Comparison of ENCODE assay signal across 8 cellular contexts in genomic region chr20:31674895-31675827, GRCh38. TPM values are rescaled to one million over a fixed set of nuclear protein-coding genes. Genes with fewer than 3 reads are reported as not detected.
DNase-seq lines count a peak whose midpoint lies in the region; ATAC-seq and TF ChIP-seq lines count a peak whose summit lies in the region.

No MANE protein-coding gene starts in this region.

- H3K9me3 Mint-ChIP-seq in GM23338, result no peaks in the 10 kb centered on the region
- no peaks in the 10 kb centered on the region for H3K9me3 Mint-ChIP-seq in nephron progenitor cell

- peak overlapping the region; percentile 62 for H3K4me2 ChIP-seq in DND-41 (ENCODE audit: insufficient read depth, low read length)
- no peak overlapping the region for H3K4me2 ChIP-seq in GM23338

- H3K79me2 ChIP-seq in DND-41 (ENCODE audit: insufficient read depth, low read length), result peaks cover 88% of the 10 kb centered on the region
- H3K79me2 ChIP-seq in GM23338 (replicated peaks; ENCODE audit: insufficient read depth), result peaks cover 50% of the 10 kb centered on the region

- H4K20me1 ChIP-seq in DND-41 (ENCODE audit: insufficient read depth, low read length), result peaks cover 16% of the 10 kb centered on the region
- peaks cover 21% of the 10 kb centered on the region for H4K20me1 ChIP-seq in GM23338 (replicated peaks; ENCODE audit: insufficient read depth)

- no peak overlapping the region; the same call in 1 of the 2 replicates for H3K27ac Mint-ChIP-seq in GM23338
- peak overlapping the region; percentile 91 for H3K27ac Mint-ChIP-seq in nephron progenitor cell

- H3K4me3 Mint-ChIP-seq in GM23338 (no peak overlapping the region), nephron progenitor cell (peak overlapping the region; percentile 30)

- DNase-seq in DND-41, result peak; percentile 95
- no peak for DNase-seq in GM23338 (ENCODE audit: low spot score)
- DNase-seq in NOMO-1 treated with DMSO at 0.1 percent for 48 hours (lab: John Stamatoyannopoulos, UW; ENCODE audit: unreplicated experiment), result peak; percentile 87
- DNase-seq in activated CD8-positive, alpha-beta memory T cell treated with anti-CD3 and anti-CD28 coated beads, Interleukin-2, amount 50 U/mL, for 4 hours, result peak; percentile 64
- DNase-seq in nephron progenitor cell, result no peak
- DNase-seq in NCI-H187 treated with DMSO at 0.1 percent for 48 hours (lab: John Stamatoyannopoulos, UW), result no peak

- peaks cover 28% of the 10 kb centered on the region for H3F3A ChIP-seq in GM23338 (replicated peaks; ENCODE audit: low read depth)

- no peaks in the 10 kb centered on the region; the same call in 1 of the 2 replicates for H3K9me2 ChIP-seq in GM23338 (ENCODE audit: insufficient read depth)

- H3K27me3 ChIP-seq in DND-41 (ENCODE audit: insufficient read depth, low read length, poor library complexity), result no peaks in the 10 kb centered on the region
- no peaks in the 10 kb centered on the region for H3K27me3 ChIP-seq in GM23338 (ENCODE audit: insufficient read depth)
- no peaks in the 10 kb centered on the region for H3K27me3 ChIP-seq in esophagus (ENCODE audit: control insufficient read depth in 1 of 2, insufficient read depth in 2 of 2, low read length in 2 of 2)
- H3K27me3 ChIP-seq in stomach smooth muscle (ENCODE audit: control insufficient read depth in 1 of 2, insufficient read depth in 2 of 2, low read length in 2 of 2), result no peaks in the 10 kb centered on the region

- H3K4me1 Mint-ChIP-seq in GM23338 (peaks cover 22% of the 10 kb centered on the region), nephron progenitor cell (peaks cover 57% of the 10 kb centered on the region)

- H3K27me3 Mint-ChIP-seq in GM23338 (ENCODE audit: insufficient read depth, low read depth, poor library complexity) (peaks cover 5% of the 10 kb centered on the region), nephron progenitor cell (ENCODE audit: low read depth, poor library complexity) (no peaks in the 10 kb centered on the region)

- H3K9me3 ChIP-seq in DND-41 (ENCODE audit: insufficient read depth, low read length, severe bottlenecking) (no peaks in the 10 kb centered on the region), esophagus (ENCODE audit: control insufficient read depth in 2 of 2, insufficient read depth in 1 of 2, low read depth in 1 of 2, low read length in 1 of 2) (no peaks in the 10 kb centered on the region), stomach smooth muscle (ENCODE audit: control insufficient read depth in 2 of 2, low read length in 2 of 2) (no peaks in the 10 kb centered on the region)

- no peak overlapping the region for H2AFZ ChIP-seq in DND-41 (ENCODE audit: low read depth, low read length)
- H2AFZ ChIP-seq in GM23338, result no peak overlapping the region

- H3K27ac ChIP-seq in DND-41 (ENCODE audit: low read length), result peak overlapping the region; percentile 94
- H3K27ac ChIP-seq in GM23338 (ENCODE audit: low read depth), result peak overlapping the region; percentile 37
- H3K27ac ChIP-seq in esophagus (ENCODE audit: low read depth in 2 of 2, low read length in 1 of 2), result peak overlapping the region; percentile 71 to 74
- peak overlapping the region; percentile 53 for H3K27ac ChIP-seq in stomach smooth muscle (ENCODE audit: low read length)

- H3K9ac ChIP-seq in DND-41 (ENCODE audit: low read depth, low read length) (peak overlapping the region; percentile 95), stomach smooth muscle (ENCODE audit: low read length in 2 of 2) (peak overlapping the region in 1 of 2 donors; percentile 36)

- 39% methylated on average over 10 of the region's 10 CpGs for WGBS in esophagus, 2 donors

- H3K4me1 ChIP-seq in DND-41 (ENCODE audit: insufficient read depth, low read length), result peaks cover 89% of the 10 kb centered on the region
- H3K4me1 ChIP-seq in GM23338 (ENCODE audit: insufficient read depth), result peaks cover 17% of the 10 kb centered on the region
- H3K4me1 ChIP-seq in esophagus (ENCODE audit: control insufficient read depth in 2 of 2, insufficient read depth in 2 of 2, low read length in 1 of 2), result peaks cover 12 to 25% of the 10 kb centered on the region in 2 donors
- peaks cover 48% of the 10 kb centered on the region for H3K4me1 ChIP-seq in stomach smooth muscle (ENCODE audit: control insufficient read depth, insufficient read depth, low read length)

- TF ChIP-seq CTCF in DND-41 (IDR thresholded peaks at IDR 0.05; ENCODE audit: borderline replicate concordance, extremely low read depth, low read length, poor library complexity, severe bottlenecking) (no peak), GM23338 (conservative IDR thresholded peaks at IDR 0.05; ENCODE audit: low read depth in 2 of 2) (no peak), nephron progenitor cell (IDR thresholded peaks at IDR 0.05) (no peak)

- H3K4me3 ChIP-seq in DND-41 (ENCODE audit: low read depth in 1 of 2, low read length in 2 of 2), result peak overlapping the region in 1 of 2 experiments; percentile 48; a peak in 2 of 4 replicates
- H3K4me3 ChIP-seq in GM23338, result no peak overlapping the region
- H3K4me3 ChIP-seq in esophagus (ENCODE audit: low read depth in 1 of 2, low read length in 2 of 2), result peak overlapping the region; percentile 0 to 5
- peak overlapping the region in 1 of 2 donors; percentile 35 for H3K4me3 ChIP-seq in stomach smooth muscle (ENCODE audit: low read length in 2 of 2)

- H3K36me3 ChIP-seq in DND-41 (ENCODE audit: insufficient read depth, low read length) (peaks cover 76% of the 10 kb centered on the region), GM23338 (ENCODE audit: insufficient read depth) (0 out of 2 replicates have a peak, but pooled peaks cover 12% of the 10 kb centered on the region), esophagus (ENCODE audit: control insufficient read depth in 2 of 2, insufficient read depth in 2 of 2, low read length in 1 of 2) (peaks cover 3 to 14% of the 10 kb centered on the region in 2 donors), stomach smooth muscle (ENCODE audit: control insufficient read depth in 2 of 2, insufficient read depth in 2 of 2, low read length in 2 of 2) (peaks cover 0 to 6% of the 10 kb centered on the region in 2 donors)

- H3K36me3 Mint-ChIP-seq in GM23338 (ENCODE audit: low read depth) (peaks cover 10% of the 10 kb centered on the region), nephron progenitor cell (ENCODE audit: low read depth) (no peaks in the 10 kb centered on the region)

- ATAC-seq in DND-41 (ENCODE audit: insufficient read depth, low read depth) (peak; percentile 65), GM23338 (no peak)

TF ChIP-seq in GM23338, 12 proteins besides CTCF, POLR2A, EP300 and RAD21:
- TF ChIP-seq POLR2AphosphoS5 (IDR thresholded peaks at IDR 0.05; ENCODE audit: low read depth), result no peak; the same call in 1 of the 2 replicates
- TF ChIP-seq STAT1 (IDR thresholded peaks at IDR 0.05; ENCODE audit: unreplicated experiment), result no peak
- TF ChIP-seq ZNF331 (CRISPR knock-in tag; IDR thresholded peaks at IDR 0.05; ENCODE audit: low read depth), result no peak
- TF ChIP-seq EZH2 (IDR thresholded peaks at IDR 0.05; ENCODE audit: low read depth, unreplicated experiment), result no peak

RNA-seq across cellular contexts. Expression of gene COX4I2, which starts 37.4 kb away (rescaled TPM):
- total RNA-seq in GM23338 (2014; rRNA removed; shearing (Covaris generic)), result not detected in 2 replicates
- polyA plus RNA-seq in GM23338 (2016; fragmentation: Nextera tagmentation; extraction: Ambion mirVana) (0.63 and 1.1 TPM in 2 replicates), esophagus (1 to 10 TPM; 2.6 to 3.8 TPM)

RNA-seq across cellular contexts. Expression of gene BCL2L1, which starts 47.5 kb away (rescaled TPM):
- total RNA-seq in GM23338 (2014; rRNA removed; shearing (Covaris generic)), result 108 and 110 TPM in 2 replicates
- polyA plus RNA-seq in GM23338 (2016; fragmentation: Nextera tagmentation; extraction: Ambion mirVana) (39.9 and 42.4 TPM in 2 replicates), esophagus (10 to 100 TPM; 60.0 to 80.9 TPM)

Comparison
In these comparisons a context has a peak if more than half of its experiments do, and no peak if none do; other contexts are left out.
1. DNase-seq: peak in DND-41 (single experiment), NOMO-1 treated with DMSO at 0.1 percent for 48 hours (single experiment) and activated CD8-positive, alpha-beta memory T cell treated with anti-CD3 and anti-CD28 coated beads, Interleukin-2, amount 50 U/mL, for 4 hours (single experiment); none in GM23338 (single experiment), nephron progenitor cell (single experiment) and NCI-H187 treated with DMSO at 0.1 percent for 48 hours (single experiment).
2. H3K27ac ChIP-seq: peak in every context shown above with its lines; median percentile 94 in DND-41; 72 in esophagus; 53 in stomach smooth muscle; 37 in GM23338.